Comparison of ENCODE assay signal across 13 cellular contexts in the genomic region with DNA sequence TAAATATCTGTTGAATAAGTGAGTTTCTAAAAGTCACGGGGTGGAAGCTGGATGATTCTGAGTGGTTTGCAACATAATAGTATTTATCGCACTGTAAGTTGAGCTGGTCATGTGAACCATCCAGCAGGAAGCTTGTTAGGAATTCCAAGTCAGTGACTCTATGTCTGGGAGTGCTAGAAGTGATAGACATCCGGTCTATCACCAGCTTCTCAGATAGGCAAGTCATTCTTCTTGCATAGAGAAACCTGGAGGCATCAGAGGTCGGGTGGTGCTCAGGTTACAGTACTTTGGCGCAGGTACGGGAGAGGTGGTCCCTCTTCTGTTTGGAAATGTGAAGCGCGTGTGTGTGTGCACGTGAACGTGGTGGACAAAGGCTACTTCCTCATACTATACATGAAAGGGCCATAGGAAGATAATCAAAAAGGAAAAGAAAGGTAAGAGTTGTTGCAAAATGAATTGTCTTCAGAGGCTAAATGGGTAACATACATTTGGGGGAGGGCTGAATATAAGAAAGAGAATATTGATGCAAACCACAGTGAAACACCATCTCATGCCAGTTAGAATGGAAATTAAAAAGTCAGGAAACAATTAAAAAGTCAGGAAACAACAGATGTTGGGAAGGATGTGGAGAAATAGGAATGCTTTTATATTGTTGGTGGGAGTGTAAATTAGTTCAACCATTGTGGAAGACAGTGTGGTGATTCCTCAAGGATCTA.
DNase-seq lines count a peak whose midpoint lies in the region; TF ChIP-seq lines count a peak whose summit lies in the region.
"Had no signal": no experiment of that assay in that cellular context is flagged by ENCODE, and none has a peak within 500 bp of the region (broad histone marks: within the 10 kb centered on the region; RNA-seq: fewer than 3 reads in every experiment).

No MANE protein-coding gene starts in this region.

- no peak for TF ChIP-seq CTCF in fibroblast of villous mesenchyme (IDR thresholded peaks at IDR 0.05; ENCODE audit: insufficient read depth, low read depth, low read length)
- TF ChIP-seq CTCF in retinal pigment epithelial cell (conservative IDR thresholded peaks at IDR 0.05; ENCODE audit: low read depth, low read length), result no peak

- DNase-seq in HCEC 1CT (peak; percentile 82), SW 1271 (lab: John Stamatoyannopoulos, UW) (peak; percentile 49 to 79), fibroblast of villous mesenchyme (ENCODE audit: low read depth) (peak; percentile 90), retinal pigment epithelial cell (ENCODE audit: low read depth) (peak; percentile 78), MV-4-11 (lab: John Stamatoyannopoulos, UW) (no peak), cerebellum (ENCODE audit: low spot score) (no peak)
- no peak for DNase-seq in stimulated activated CD4-positive, alpha-beta T cell treated with anti-CD3 and anti-CD28 coated beads, Interleukin-4, amount 100 ng/mL, for 1 hour
- DNase-seq in activated CD4-positive, alpha-beta T cell treated with anti-CD3 and anti-CD28 coated beads, Interleukin-2, amount 50 U/mL, for 1 hour, result no peak
- DNase-seq: adrenal gland, Calu3, left colon, NCI-H1417 treated with DMSO at 0.1 percent for 48 hours had no signal

- no peak overlapping the region for H3K4me3 ChIP-seq in fibroblast of villous mesenchyme (ENCODE audit: low read depth, low read length)
- no peak overlapping the region for H3K4me3 ChIP-seq in retinal pigment epithelial cell (ENCODE audit: low read length)
- H3K4me3 ChIP-seq: adrenal gland, GM12878 had no signal

Comparison
In these comparisons a context has a peak if more than half of its experiments do, and no peak if none do; other contexts are left out.
1. DNase-seq: peak in HCEC 1CT (single experiment), SW 1271 (2 of 2), fibroblast of villous mesenchyme (single experiment) and retinal pigment epithelial cell (single experiment); none in MV-4-11 (single experiment), cerebellum (single experiment), stimulated activated CD4-positive, alpha-beta T cell treated with anti-CD3 and anti-CD28 coated beads, Interleukin-4, amount 100 ng/mL, for 1 hour (single experiment) and activated CD4-positive, alpha-beta T cell treated with anti-CD3 and anti-CD28 coated beads, Interleukin-2, amount 50 U/mL, for 1 hour (single experiment).